In the genomic region with DNA sequence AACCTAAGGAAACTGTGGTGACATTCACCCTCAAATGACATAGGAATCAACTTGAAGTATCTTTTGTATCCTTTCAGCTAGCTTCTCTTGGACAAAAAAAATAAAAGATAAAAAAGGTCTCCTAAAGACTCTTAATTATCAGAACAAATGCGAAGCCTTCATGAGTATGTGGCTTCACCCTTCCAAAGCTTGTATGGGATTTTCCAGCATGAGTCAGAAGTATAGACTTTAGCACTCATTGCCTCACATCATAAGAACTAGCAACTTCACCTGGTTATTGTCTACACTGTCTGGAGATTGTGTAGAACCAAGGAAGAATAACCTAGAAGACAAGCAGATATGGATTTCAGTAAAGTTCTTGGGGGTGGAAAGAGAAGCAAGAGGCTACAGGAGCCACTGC, we compare ENCODE assay signal across 17 cellular contexts.
DNase-seq lines count a peak whose midpoint lies in the region; ATAC-seq, FAIRE-seq and TF ChIP-seq lines count a peak whose summit lies in the region.
"Had no signal": no experiment of that assay in that cellular context is flagged by ENCODE, and none has a peak within 500 bp of the region (broad histone marks: within the 10 kb centered on the region; RNA-seq: fewer than 3 reads in every experiment).

No MANE protein-coding gene starts in this region.

- H3K9me3 ChIP-seq in keratinocyte (ENCODE audit: control insufficient read depth, low read depth, low read length) = no peaks in the 10 kb centered on the region
- H3K9me3 ChIP-seq: pancreas, spleen had no signal

- peak overlapping the region; percentile 47 for H3K9ac ChIP-seq in keratinocyte (ENCODE audit: control insufficient read depth, extremely low read depth, insufficient read depth, low read length)

- peak overlapping the region; percentile 98 for H3K27ac ChIP-seq in keratinocyte (ENCODE audit: control insufficient read depth, insufficient read depth, low read length)
- H3K27ac ChIP-seq: pancreas, spleen had no signal

- ATAC-seq in activated CD4-positive, alpha-beta T cell treated with anti-CD3 and anti-CD28 coated beads for 36 hours = peak; percentile 68
- no peak for ATAC-seq in HG03159 (IDR thresholded peaks at IDR 0.05; ENCODE audit: unreplicated experiment)
- no peak for ATAC-seq in GM18858 (IDR thresholded peaks at IDR 0.05; ENCODE audit: unreplicated experiment)
- no peak for ATAC-seq in HG02973 (IDR thresholded peaks at IDR 0.05; ENCODE audit: unreplicated experiment)
- ATAC-seq in GM21825 (IDR thresholded peaks at IDR 0.05; ENCODE audit: unreplicated experiment) = no peak
- ATAC-seq: effector memory CD8-positive, alpha-beta T cell had no signal

- H3K4me3 ChIP-seq in bronchial epithelial cell (ENCODE audit: low read depth, low read length) (no peak overlapping the region), keratinocyte (ENCODE audit: control insufficient read depth in 2 of 3, extremely low read depth in 1 of 3, insufficient read depth in 2 of 3, low read depth in 1 of 3, low read length in 3 of 3) (no peak overlapping the region)
- H3K4me3 ChIP-seq: pancreas, spleen had no signal

- no peaks in the 10 kb centered on the region for H3K36me3 ChIP-seq in bronchial epithelial cell (ENCODE audit: control insufficient read depth, insufficient read depth, low read length)
- peaks cover 0 to 4% of the 10 kb centered on the region in 2 experiments for H3K36me3 ChIP-seq in keratinocyte (ENCODE audit: control insufficient read depth in 2 of 2, extremely low read depth in 1 of 2, insufficient read depth in 2 of 2, low read length in 2 of 2)
- H3K36me3 ChIP-seq: pancreas, spleen had no signal

- POLR2A ChIA-PET in activated CD4-positive, alpha-beta T cell treated with anti-CD3 and anti-CD28 coated beads for 36 hours (lab: Charles Lee) = no interaction called here
- POLR2A ChIA-PET in activated CD4-positive, alpha-beta T cell treated with anti-CD3 and anti-CD28 coated beads, Interleukin-2, amount 10 ng/mL, durations not matched to agents 7 days and 5 days (lab: Charles Lee) = no interaction called here

- H3K27me3 ChIP-seq in bronchial epithelial cell (ENCODE audit: control insufficient read depth, insufficient read depth, low read length) = no peaks in the 10 kb centered on the region
- no peaks in the 10 kb centered on the region for H3K27me3 ChIP-seq in keratinocyte (ENCODE audit: control insufficient read depth, extremely low read depth, insufficient read depth, low read length)
- H3K27me3 ChIP-seq: pancreas, spleen had no signal

- H3K36me3 Mint-ChIP-seq in activated CD4-positive, alpha-beta T cell treated with anti-CD3 and anti-CD28 coated beads for 36 hours (ENCODE audit: low read depth) = no peaks in the 10 kb centered on the region
- peaks cover 2% of the 10 kb centered on the region for H3K36me3 Mint-ChIP-seq in activated CD4-positive, alpha-beta T cell treated with anti-CD3 and anti-CD28 coated beads, Interleukin-2, amount 10 ng/mL, durations not matched to agents 7 days and 5 days (ENCODE audit: low read depth)
- H3K36me3 Mint-ChIP-seq: CD14-positive monocyte had no signal

- no peak for DNase-seq in activated CD4-positive, alpha-beta T cell treated with anti-CD3 and anti-CD28 coated beads for 36 hours
- DNase-seq in activated CD4-positive, alpha-beta T cell treated with anti-CD3 and anti-CD28 coated beads, Interleukin-2, amount 10 ng/mL, durations not matched to agents 7 days and 5 days = no peak
- peak; percentile 88 for DNase-seq in bronchial epithelial cell (ENCODE audit: low read depth)
- DNase-seq in keratinocyte (ENCODE audit: low read depth, low spot score) = no peak
- DNase-seq: 8988T; activated B cell treated with CpG ODN at 0.5 μM for 24 hours; effector memory CD8-positive, alpha-beta T cell; glutamatergic neuron; pancreas; spleen; stimulated activated naive CD4-positive, alpha-beta T cell treated with Interleukin-2 at 50 U/mL for 16 hours; T-helper 1 cell had no signal

- no peak for TF ChIP-seq CTCF in bronchial epithelial cell (IDR thresholded peaks at IDR 0.05; ENCODE audit: insufficient read depth, low read length, severe bottlenecking)
- TF ChIP-seq CTCF in keratinocyte (optimal IDR thresholded peaks at IDR 0.05 in 1 of 3, IDR thresholded peaks at IDR 0.05 in 1 of 3, conservative IDR thresholded peaks at IDR 0.05 in 1 of 3; ENCODE audit: extremely low read depth in 1 of 3, insufficient read depth in 2 of 3, low read length in 3 of 3) = no peak

- peaks cover 46% of the 10 kb centered on the region for H3K4me1 Mint-ChIP-seq in activated CD4-positive, alpha-beta T cell treated with anti-CD3 and anti-CD28 coated beads for 36 hours
- H3K4me1 Mint-ChIP-seq in activated CD4-positive, alpha-beta T cell treated with anti-CD3 and anti-CD28 coated beads, Interleukin-2, amount 10 ng/mL, durations not matched to agents 7 days and 5 days = peaks cover 46% of the 10 kb centered on the region
- H3K4me1 Mint-ChIP-seq: activated B cell treated with CpG ODN at 0.5 μM for 24 hours had no signal

- H3K9me1 ChIP-seq in keratinocyte (ENCODE audit: control insufficient read depth, extremely low read depth, insufficient read depth, low read length) = no peaks in the 10 kb centered on the region

- no peak overlapping the region for H3K4me3 Mint-ChIP-seq in activated CD4-positive, alpha-beta T cell treated with anti-CD3 and anti-CD28 coated beads for 36 hours
- no peak overlapping the region for H3K4me3 Mint-ChIP-seq in activated CD4-positive, alpha-beta T cell treated with anti-CD3 and anti-CD28 coated beads, Interleukin-2, amount 10 ng/mL, durations not matched to agents 7 days and 5 days
- H3K4me3 Mint-ChIP-seq: activated B cell treated with CpG ODN at 0.5 μM for 24 hours; CD14-positive monocyte; effector memory CD8-positive, alpha-beta T cell had no signal

- peak overlapping the region; percentile 54 for H3K4me2 ChIP-seq in keratinocyte (ENCODE audit: control insufficient read depth, extremely low read depth, insufficient read depth, low read depth, low read length)

- H3K9me3 Mint-ChIP-seq in activated CD4-positive, alpha-beta T cell treated with anti-CD3 and anti-CD28 coated beads for 36 hours (ENCODE audit: low read depth) = no peaks in the 10 kb centered on the region
- H3K9me3 Mint-ChIP-seq in activated CD4-positive, alpha-beta T cell treated with anti-CD3 and anti-CD28 coated beads, Interleukin-2, amount 10 ng/mL, durations not matched to agents 7 days and 5 days = no peaks in the 10 kb centered on the region
- H3K9me3 Mint-ChIP-seq: activated B cell treated with CpG ODN at 0.5 μM for 24 hours; CD14-positive monocyte; effector memory CD8-positive, alpha-beta T cell had no signal

- no peaks in the 10 kb centered on the region for H4K20me1 ChIP-seq in keratinocyte (ENCODE audit: control insufficient read depth, extremely low read depth, insufficient read depth, low read length)

- H3K4me1 ChIP-seq in keratinocyte (ENCODE audit: control insufficient read depth, extremely low read depth, insufficient read depth, low read length) = peaks cover 60% of the 10 kb centered on the region
- H3K4me1 ChIP-seq: pancreas had no signal

- H3K27me3 Mint-ChIP-seq in activated CD4-positive, alpha-beta T cell treated with anti-CD3 and anti-CD28 coated beads for 36 hours = peaks cover 2% of the 10 kb centered on the region
- H3K27me3 Mint-ChIP-seq in activated CD4-positive, alpha-beta T cell treated with anti-CD3 and anti-CD28 coated beads, Interleukin-2, amount 10 ng/mL, durations not matched to agents 7 days and 5 days = peaks cover 15% of the 10 kb centered on the region

- H2AFZ ChIP-seq in keratinocyte (ENCODE audit: control insufficient read depth, low read length) = no peak overlapping the region

- FAIRE-seq in bronchial epithelial cell (lab: Jason Lieb, UNC) (no peak), keratinocyte (lab: Jason Lieb, UNC) (peak; percentile 44)
- FAIRE-seq: pancreas had no signal

- H3K79me2 ChIP-seq in keratinocyte (ENCODE audit: control insufficient read depth, insufficient read depth, low read length) = no peaks in the 10 kb centered on the region

- dilution Hi-C loops in keratinocyte (cut with MboI; ENCODE audit: extremely low pct_ligation_motif_present, low sequenced_read_pairs) = no loop called here

- CTCF ChIA-PET in activated CD4-positive, alpha-beta T cell treated with anti-CD3 and anti-CD28 coated beads for 36 hours (lab: Charles Lee) = interaction anchor here (1.2 to 1.6 kb wide), 3 partner anchors 13 to 94 kb away, joined by 3 to 4 read pairs (median 4); no protein-coding TSS in a partner anchor
- CTCF ChIA-PET in activated CD4-positive, alpha-beta T cell treated with anti-CD3 and anti-CD28 coated beads, Interleukin-2, amount 10 ng/mL, durations not matched to agents 7 days and 5 days (lab: Charles Lee) = interaction anchor here (1.0 kb wide), 1 partner anchor 36 kb away, joined by 3 read pairs; no protein-coding TSS in a partner anchor

- intact Hi-C loops in activated CD4-positive, alpha-beta T cell treated with anti-CD3 and anti-CD28 coated beads for 36 hours (cut with DNase I, micrococcal nuclease) = loop anchor here (1.0 to 5.0 kb wide), 3 partner anchors 93 to 295 kb away; no protein-coding TSS in a partner anchor

- no peak overlapping the region for H3K27ac Mint-ChIP-seq in activated CD4-positive, alpha-beta T cell treated with anti-CD3 and anti-CD28 coated beads for 36 hours
- H3K27ac Mint-ChIP-seq in activated CD4-positive, alpha-beta T cell treated with anti-CD3 and anti-CD28 coated beads, Interleukin-2, amount 10 ng/mL, durations not matched to agents 7 days and 5 days = no peak overlapping the region
- H3K27ac Mint-ChIP-seq: activated B cell treated with CpG ODN at 0.5 μM for 24 hours, CD14-positive monocyte had no signal
